ENCODE assay signal across 34 cellular contexts in genomic region chr14:45621731-45622130, GRCh38.
"Had no signal": no experiment of that assay in that cellular context is flagged by ENCODE, and none has a peak within 500 bp of the region (broad histone marks: within the 10 kb centered on the region; RNA-seq: fewer than 3 reads in every experiment).

No MANE protein-coding gene starts in this region.

- H3K9me3 Mint-ChIP-seq: activated naive CD4-positive, alpha-beta T cell treated with anti-CD3 and anti-CD28 coated beads, Interleukin-2, amount 50 U/mL, for 24 hours; brain had no signal

- H3K4me3 Mint-ChIP-seq: activated naive CD4-positive, alpha-beta T cell treated with anti-CD3 and anti-CD28 coated beads for 36 hours; activated naive CD4-positive, alpha-beta T cell treated with anti-CD3 and anti-CD28 coated beads, Interleukin-2, amount 10 ng/mL, durations not matched to agents 7 days and 5 days; activated naive CD4-positive, alpha-beta T cell treated with anti-CD3 and anti-CD28 coated beads, Interleukin-2, amount 50 U/mL, for 24 hours; activated naive CD8-positive, alpha-beta T cell; activated naive CD8-positive, alpha-beta T cell treated with anti-CD3 and anti-CD28 coated beads for 36 hours; activated naive CD8-positive, alpha-beta T cell treated with anti-CD3 and anti-CD28 coated beads, Interleukin-2, amount 10 ng/mL, durations not matched to agents 7 days and 5 days; activated naive CD8-positive, alpha-beta T cell treated with anti-CD3 and anti-CD28 coated beads, Interleukin-2, amount 50 U/mL, for 24 hours; activated T-cell treated with anti-CD3 and anti-CD28 coated beads, Interleukin-2, amount 50 U/mL, for 24 hours; activated T-cell treated with anti-CD3 and anti-CD28 coated beads, Interleukin-2, amount 50 U/mL, for 4 hours; activated T-cell treated with anti-CD3 and anti-CD28 coated beads, Interleukin-2, amount 50 U/mL, for 72 hours; activated T-helper 1 cell treated with anti-CD3 and anti-CD28 coated beads, Interleukin-12 subunit alpha, Interleukin-12 subunit beta, Interleukin-2, Interleukin-4 antibody, amounts not matched to agents 30 ng/mL and 10 ng/mL and 1 ng/mL, durations not matched to agents 14 hours and 24 hours and 36 hours; activated T-helper 17 cell treated with anti-CD3 and anti-CD28 coated beads, Interleukin-2, amount 50 U/mL, for 72 hours; brain; central memory CD8-positive, alpha-beta T cell had no signal

- H3K27me3 Mint-ChIP-seq: activated naive CD4-positive, alpha-beta T cell treated with anti-CD3 and anti-CD28 coated beads, Interleukin-2, amount 10 ng/mL, durations not matched to agents 7 days and 5 days; activated naive CD4-positive, alpha-beta T cell treated with anti-CD3 and anti-CD28 coated beads, Interleukin-2, amount 50 U/mL, for 24 hours; activated naive CD8-positive, alpha-beta T cell; activated naive CD8-positive, alpha-beta T cell treated with anti-CD3 and anti-CD28 coated beads for 36 hours; activated naive CD8-positive, alpha-beta T cell treated with anti-CD3 and anti-CD28 coated beads, Interleukin-2, amount 10 ng/mL, durations not matched to agents 7 days and 5 days; activated naive CD8-positive, alpha-beta T cell treated with anti-CD3 and anti-CD28 coated beads, Interleukin-2, amount 50 U/mL, for 24 hours; activated T-cell treated with anti-CD3 and anti-CD28 coated beads, Interleukin-2, amount 50 U/mL, for 24 hours; activated T-helper 17 cell treated with anti-CD3 and anti-CD28 coated beads, Interleukin-2, amount 50 U/mL, for 72 hours; brain; central memory CD8-positive, alpha-beta T cell had no signal

- H3K36me3 Mint-ChIP-seq: activated naive CD4-positive, alpha-beta T cell treated with anti-CD3 and anti-CD28 coated beads, Interleukin-2, amount 10 ng/mL, durations not matched to agents 7 days and 5 days; activated naive CD4-positive, alpha-beta T cell treated with anti-CD3 and anti-CD28 coated beads, Interleukin-2, amount 50 U/mL, for 24 hours; activated naive CD4-positive, alpha-beta T cell treated with anti-CD3 and anti-CD28 coated beads, Interleukin-2, amount 50 U/mL, for 72 hours; activated naive CD8-positive, alpha-beta T cell; activated naive CD8-positive, alpha-beta T cell treated with anti-CD3 and anti-CD28 coated beads for 36 hours; activated naive CD8-positive, alpha-beta T cell treated with anti-CD3 and anti-CD28 coated beads, Interleukin-2, amount 10 ng/mL, durations not matched to agents 7 days and 5 days; brain had no signal

- DNase-seq: activated effector memory CD4-positive, alpha-beta T cell treated with anti-CD3 and anti-CD28 coated beads, Interleukin-2, amount 50 U/mL, for 16 hours; activated effector memory CD4-positive, alpha-beta T cell treated with Interleukin-2 at 50 U/mL for 16 hours; activated gamma-delta T cell; activated gamma-delta T cell treated with Interleukin-2 at 50 U/mL for 16 hours; activated naive CD4-positive, alpha-beta T cell; activated naive CD4-positive, alpha-beta T cell treated with anti-CD3 and anti-CD28 coated beads for 36 hours; activated naive CD4-positive, alpha-beta T cell treated with anti-CD3 and anti-CD28 coated beads, Interleukin-2, amount 10 ng/mL, durations not matched to agents 7 days and 5 days; activated naive CD4-positive, alpha-beta T cell treated with anti-CD3 and anti-CD28 coated beads, Interleukin-2, amount 50 U/mL, for 16 hours; activated naive CD4-positive, alpha-beta T cell treated with Interleukin-2 at 50 U/mL for 16 hours; activated naive CD8-positive, alpha-beta T cell treated with anti-CD3 and anti-CD28 coated beads for 36 hours; activated naive CD8-positive, alpha-beta T cell treated with anti-CD3 and anti-CD28 coated beads, Interleukin-2, amount 10 ng/mL, durations not matched to agents 7 days and 5 days; activated naive CD8-positive, alpha-beta T cell treated with anti-CD3 and anti-CD28 coated beads, Interleukin-2, amount 50 U/mL, for 24 hours; activated T-cell treated with anti-CD3 and anti-CD28 coated beads, Interleukin-2, amount 50 U/mL, for 24 hours; activated T-cell treated with anti-CD3 and anti-CD28 coated beads, Interleukin-2, amount 50 U/mL, for 4 hours; activated T-cell treated with anti-CD3 and anti-CD28 coated beads, Interleukin-2, amount 50 U/mL, for 48 hours; activated T-cell treated with anti-CD3 and anti-CD28 coated beads, Interleukin-2, amount 50 U/mL, for 72 hours; adrenal gland; amniotic stem cell; amygdala; anterior cingulate cortex; aorta; body of pancreas; brain microvascular endothelial cell; caudate nucleus; central memory CD4-positive, alpha-beta T cell; cerebellar nuclear complex had no signal

- H3K4me1 Mint-ChIP-seq: activated naive CD4-positive, alpha-beta T cell treated with anti-CD3 and anti-CD28 coated beads, Interleukin-2, amount 10 ng/mL, durations not matched to agents 7 days and 5 days; activated naive CD4-positive, alpha-beta T cell treated with anti-CD3 and anti-CD28 coated beads, Interleukin-2, amount 50 U/mL, for 24 hours; activated naive CD8-positive, alpha-beta T cell treated with anti-CD3 and anti-CD28 coated beads for 36 hours; activated naive CD8-positive, alpha-beta T cell treated with anti-CD3 and anti-CD28 coated beads, Interleukin-2, amount 10 ng/mL, durations not matched to agents 7 days and 5 days; activated naive CD8-positive, alpha-beta T cell treated with anti-CD3 and anti-CD28 coated beads, Interleukin-2, amount 50 U/mL, for 24 hours; activated T-helper 17 cell treated with anti-CD3 and anti-CD28 coated beads, Interleukin-2, amount 50 U/mL, for 72 hours; central memory CD8-positive, alpha-beta T cell had no signal

- H3K27ac Mint-ChIP-seq: activated naive CD4-positive, alpha-beta T cell treated with anti-CD3 and anti-CD28 coated beads for 36 hours; activated naive CD4-positive, alpha-beta T cell treated with anti-CD3 and anti-CD28 coated beads, Interleukin-2, amount 10 ng/mL, durations not matched to agents 7 days and 5 days; activated naive CD4-positive, alpha-beta T cell treated with anti-CD3 and anti-CD28 coated beads, Interleukin-2, amount 50 U/mL, for 24 hours; activated naive CD4-positive, alpha-beta T cell treated with anti-CD3 and anti-CD28 coated beads, Interleukin-2, amount 50 U/mL, for 72 hours; activated naive CD8-positive, alpha-beta T cell; activated naive CD8-positive, alpha-beta T cell treated with anti-CD3 and anti-CD28 coated beads for 36 hours; activated naive CD8-positive, alpha-beta T cell treated with anti-CD3 and anti-CD28 coated beads, Interleukin-2, amount 10 ng/mL, durations not matched to agents 7 days and 5 days; activated naive CD8-positive, alpha-beta T cell treated with anti-CD3 and anti-CD28 coated beads, Interleukin-2, amount 50 U/mL, for 24 hours; activated T-cell treated with anti-CD3 and anti-CD28 coated beads, Interleukin-2, amount 50 U/mL, for 24 hours; activated T-cell treated with anti-CD3 and anti-CD28 coated beads, Interleukin-2, amount 50 U/mL, for 72 hours; activated T-helper 1 cell treated with anti-CD3 and anti-CD28 coated beads, Interleukin-12 subunit alpha, Interleukin-12 subunit beta, Interleukin-2, Interleukin-4 antibody, amounts not matched to agents 30 ng/mL and 10 ng/mL and 1 ng/mL, durations not matched to agents 14 hours and 24 hours and 36 hours; activated T-helper 17 cell treated with anti-CD3 and anti-CD28 coated beads, Interleukin-2, amount 50 U/mL, for 72 hours; activated T-helper 2 cell treated with anti-CD3 and anti-CD28 coated beads, Interferon-gamma antibody, Interleukin-2, Interleukin-4, amounts not matched to agents 10 μg/mL and 5 μg/mL and 100 μg/mL, durations not matched to agents 14 hours and 24 hours and 36 hours; brain had no signal
